ENCODE assay signal across 8 cellular contexts in the genomic region with DNA sequence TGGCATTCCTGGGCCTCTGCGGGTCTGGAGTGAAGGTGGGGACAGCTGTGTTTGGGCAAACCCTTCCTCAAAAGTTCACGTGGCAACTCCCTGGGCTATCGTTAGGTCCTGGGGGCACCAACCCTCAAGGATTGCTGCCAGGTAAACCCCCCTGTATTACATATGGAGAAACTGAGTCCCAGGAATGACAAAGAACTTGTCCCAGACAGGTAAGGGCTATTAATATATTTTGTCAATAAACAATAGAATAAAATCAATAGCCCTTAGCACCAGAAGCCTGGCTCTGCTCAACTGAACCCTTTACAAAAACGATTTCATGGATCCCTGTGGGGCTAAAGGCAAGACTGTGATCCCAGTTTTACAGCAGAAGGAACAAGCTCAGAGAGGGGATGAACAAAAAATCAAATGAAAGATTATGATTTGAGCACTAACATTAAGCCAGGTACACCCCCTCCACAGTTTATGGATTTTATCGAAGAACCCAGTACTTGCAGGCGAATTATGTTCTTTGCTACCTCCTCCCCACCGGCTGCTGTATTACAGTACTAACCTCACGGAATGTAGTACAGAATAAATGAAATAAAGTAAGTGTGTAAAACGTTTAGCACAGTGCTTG. TPM values are rescaled to one million over a fixed set of nuclear protein-coding genes. Genes with fewer than 3 reads are reported as not detected.
DNase-seq lines count a peak whose midpoint lies in the region; ATAC-seq and TF ChIP-seq lines count a peak whose summit lies in the region.

No MANE protein-coding gene starts in this region.

- H3K36me3 ChIP-seq in Peyer's patch (no peaks in the 10 kb centered on the region), uterus (no peaks in the 10 kb centered on the region)

- H3K4me3 ChIP-seq in Peyer's patch: peak overlapping the region in 3 of 4 donors; percentile 67 to 95 (median 74)
- H3K4me3 ChIP-seq in fibroblast of pulmonary artery (replicated peaks; ENCODE audit: low read depth, low read length): peak overlapping the region; percentile 97
- no peak overlapping the region for H3K4me3 ChIP-seq in uterus

- peak; percentile 27 for DNase-seq in GM10266 (ENCODE audit: extremely low spot score)
- no peak for DNase-seq in Peyer's patch
- DNase-seq in fibroblast of pulmonary artery (ENCODE audit: low read depth): peak; percentile 65
- peak; percentile 31 for DNase-seq in retina
- no peak for DNase-seq in DMS114 treated with DMSO at 0.1 percent for 48 hours (lab: John Stamatoyannopoulos, UW; ENCODE audit: unreplicated experiment)
- DNase-seq in uterus: no peak
- DNase-seq in activated gamma-delta T cell (lab: John Stamatoyannopoulos, UW): no peak

- no peak for ATAC-seq in HG02610 (IDR thresholded peaks at IDR 0.05; ENCODE audit: unreplicated experiment)

- no peak for TF ChIP-seq CTCF in GM10266 (IDR thresholded peaks at IDR 0.05; ENCODE audit: control insufficient read depth, insufficient read depth, low read depth, missing control alignments)
- no peak for TF ChIP-seq CTCF in Peyer's patch (IDR thresholded peaks at IDR 0.05)
- TF ChIP-seq CTCF in fibroblast of pulmonary artery (IDR thresholded peaks at IDR 0.05; ENCODE audit: low read length, missing control alignments): no peak
- no peak for TF ChIP-seq CTCF in uterus (IDR thresholded peaks at IDR 0.05)

- H3K9me3 ChIP-seq in Peyer's patch (no peaks in the 10 kb centered on the region), uterus (no peaks in the 10 kb centered on the region)

- TF ChIP-seq POLR2A in Peyer's patch (IDR thresholded peaks at IDR 0.05) (no peak), uterus (IDR thresholded peaks at IDR 0.05) (no peak)

- H3K27me3 ChIP-seq in Peyer's patch: no peaks in the 10 kb centered on the region
- H3K27me3 ChIP-seq in uterus: no peaks in the 10 kb centered on the region

- intact Hi-C loops in uterus (cut with DNase I; ENCODE audit: low total_unique reads): no loop called here

- H3K4me1 ChIP-seq in Peyer's patch: peaks cover 0 to 41% (median 10%) of the 10 kb centered on the region in 4 donors
- peaks cover 0 to 5% of the 10 kb centered on the region in 2 donors for H3K4me1 ChIP-seq in uterus

- H3K27ac ChIP-seq in Peyer's patch: peak overlapping the region; percentile 13 to 99 (median 89)
- H3K27ac ChIP-seq in uterus: peak overlapping the region in 1 of 2 donors; percentile 80

RNA-seq across cellular contexts. Expression of a gene that starts 2.7 kb away (rescaled TPM):
- total RNA-seq in Peyer's patch (100 to 1,000 TPM; 408 to 760 (median 570) TPM), uterus (100 to 1,000 TPM; 364 to 646 (median 505) TPM)

RNA-seq across cellular contexts. Expression of a gene that starts 30.0 kb away (rescaled TPM):
- total RNA-seq in Peyer's patch: 1 to 10 TPM in 1 of 4 donors, not detected in 3; 2.5 TPM
- 1 to 10 TPM in 2 of 4 donors, not detected in 2; 5.1 to 8.4 TPM for total RNA-seq in uterus

Comparison
In these comparisons a context has a peak if more than half of its experiments do, and no peak if none do; other contexts are left out.
1. DNase-seq: peak in GM10266 (single experiment), fibroblast of pulmonary artery (single experiment) and retina (single experiment); none in Peyer's patch (0 of 3), DMS114 treated with DMSO at 0.1 percent for 48 hours (single experiment), uterus (0 of 2) and activated gamma-delta T cell (single experiment).
2. H3K4me3 ChIP-seq: peak in Peyer's patch (3 of 4) and fibroblast of pulmonary artery (single experiment); none in uterus (0 of 2).